Comparison of ENCODE assay signal across 14 cellular contexts in genomic region chr7:130875901-130876300, GRCh38.
DNase-seq lines count a peak whose midpoint lies in the region; ATAC-seq and TF ChIP-seq lines count a peak whose summit lies in the region.
"Had no signal": no experiment of that assay in that cellular context is flagged by ENCODE, and none has a peak within 500 bp of the region (broad histone marks: within the 10 kb centered on the region; RNA-seq: fewer than 3 reads in every experiment).

No MANE protein-coding gene starts in this region.

- H3K14ac ChIP-seq in H9 (ENCODE audit: insufficient read depth, low read length): no peak overlapping the region
- H3K14ac ChIP-seq in mesenchymal stem cell (ENCODE audit: low read length in 2 of 2): no peak overlapping the region

- no peaks in the 10 kb centered on the region for H3K79me2 ChIP-seq in H9 (ENCODE audit: insufficient read depth, low read length)

- H3K4me2 ChIP-seq in H9 (ENCODE audit: insufficient read depth, insufficient read length, low read length) (no peak overlapping the region), mesenchymal stem cell (ENCODE audit: low read length, poor library complexity, severe bottlenecking) (no peak overlapping the region)
- H3K4me2 ChIP-seq: KMS-11 had no signal

- no peak overlapping the region for H2AFZ ChIP-seq in H9 (ENCODE audit: low read length)
- no peak overlapping the region for H2AFZ ChIP-seq in mesenchymal stem cell (ENCODE audit: low read depth, low read length)

- H3K9me3 Mint-ChIP-seq in CD4-positive, alpha-beta memory T cell: peaks cover 0 to 5% (median 0%) of the 10 kb centered on the region in 8 donors
- H3K9me3 Mint-ChIP-seq in H9: no peaks in the 10 kb centered on the region
- H3K9me3 Mint-ChIP-seq in activated naive CD8-positive, alpha-beta T cell (ENCODE audit: low read depth): no peaks in the 10 kb centered on the region
- H3K9me3 Mint-ChIP-seq: dendritic cell treated with granulocyte-macrophage colony-stimulating factor and Interleukin-4, amounts not matched to agents 40 ng/mL and 50 ng/mL, for 4 days had no signal

- no peak overlapping the region for H4K91ac ChIP-seq in H9 (ENCODE audit: insufficient read length, low read depth, low read length)
- H4K91ac ChIP-seq in mesenchymal stem cell (ENCODE audit: low read length): no peak overlapping the region

- no CpG with 5 or more reads among the region's 5 CpGs for WGBS in H9 (ENCODE audit: extremely low coverage, insufficient read length, low lambda C conversion rate)
- WGBS in mesenchymal stem cell: 70% methylated on average over 5 of the region's 5 CpGs
- WGBS in upper lobe of left lung, 2 donors: 81 to 91% methylated on average over 5 of the region's 5 CpGs

- no peak overlapping the region for H3K23ac ChIP-seq in H9 (ENCODE audit: insufficient read length, low read depth, low read length)
- no peak overlapping the region for H3K23ac ChIP-seq in mesenchymal stem cell (ENCODE audit: low read length in 2 of 2)

- no peak for TF ChIP-seq CTCF in H9 (conservative IDR thresholded peaks at IDR 0.05)
- TF ChIP-seq CTCF in upper lobe of left lung (IDR thresholded peaks at IDR 0.05): no peak

- H2BK15ac ChIP-seq in H9 (ENCODE audit: low read depth, low read length): no peak overlapping the region
- no peak overlapping the region for H2BK15ac ChIP-seq in mesenchymal stem cell (ENCODE audit: low read depth, poor library complexity, severe bottlenecking)

- H4K20me1 ChIP-seq in H9 (ENCODE audit: control insufficient read depth, insufficient read depth, insufficient read length): peaks cover 2% of the 10 kb centered on the region

- no peak overlapping the region for H2BK12ac ChIP-seq in H9 (ENCODE audit: insufficient read length, low read depth, low read length)
- no peak overlapping the region for H2BK12ac ChIP-seq in mesenchymal stem cell (ENCODE audit: low read length in 2 of 2)

- H3K36me3 Mint-ChIP-seq in CD4-positive, alpha-beta memory T cell: peaks cover 56 to 84% of the 10 kb centered on the region in 2 donors
- no peaks in the 10 kb centered on the region for H3K36me3 Mint-ChIP-seq in H9 (ENCODE audit: insufficient read depth in 1 of 3, low read depth in 3 of 3)
- peaks cover 29% of the 10 kb centered on the region for H3K36me3 Mint-ChIP-seq in activated naive CD8-positive, alpha-beta T cell

- no peaks in the 10 kb centered on the region for H3K79me1 ChIP-seq in H9 (ENCODE audit: insufficient read depth, low read depth, low read length, poor library complexity, severe bottlenecking)
- H3K79me1 ChIP-seq in mesenchymal stem cell (replicated peaks; ENCODE audit: low read length, poor library complexity, severe bottlenecking): peaks cover 3% of the 10 kb centered on the region

- DNase-seq in CD4-positive, alpha-beta memory T cell: no peak
- no peak for DNase-seq in H9
- DNase-seq in mesenchymal stem cell: no peak
- no peak for DNase-seq in upper lobe of left lung
- no peak for DNase-seq in epidermal melanocyte (ENCODE audit: insufficient read length, low spot score)
- DNase-seq in NCI-H1105 (lab: John Stamatoyannopoulos, UW): no peak
- DNase-seq: NCI-H226 had no signal

- no peak overlapping the region for H2AK5ac ChIP-seq in H9 (ENCODE audit: insufficient read length, low read length)
- peak overlapping the region; percentile 18 for H2AK5ac ChIP-seq in mesenchymal stem cell (ENCODE audit: low read length, severe bottlenecking)

- H2BK5ac ChIP-seq in H9 (ENCODE audit: insufficient read length, low read length) (no peak overlapping the region), mesenchymal stem cell (ENCODE audit: low read depth, low read length, poor library complexity, severe bottlenecking) (no peak overlapping the region)

- CTCF ChIA-PET in CD4-positive, alpha-beta memory T cell (lab: Charles Lee; ENCODE audit: partially characterized antibody): interaction anchor here (0.8 to 2.0 kb wide), 6 partner anchors 10 to 164 kb away, joined by 3 to 10 read pairs (median 4); no protein-coding TSS in a partner anchor

- no peaks in the 10 kb centered on the region for H3K27me3 ChIP-seq in CD4-positive, alpha-beta memory T cell (ENCODE audit: insufficient read depth, low read length)
- H3K27me3 ChIP-seq in H9 (ENCODE audit: insufficient read depth, low read length): no peaks in the 10 kb centered on the region
- no peaks in the 10 kb centered on the region for H3K27me3 ChIP-seq in mesenchymal stem cell (ENCODE audit: control insufficient read depth in 1 of 2, insufficient read depth in 1 of 2, low read length in 2 of 2)
- H3K27me3 ChIP-seq in upper lobe of left lung: no peaks in the 10 kb centered on the region

- no peak overlapping the region for H4K5ac ChIP-seq in H9 (ENCODE audit: insufficient read length, low read depth, low read length)

- H3K27ac ChIP-seq in CD4-positive, alpha-beta memory T cell (ENCODE audit: low read depth, low read length): no peak overlapping the region
- no peak overlapping the region for H3K27ac ChIP-seq in H9 (ENCODE audit: insufficient read length, low read depth, low read length)
- H3K27ac ChIP-seq in mesenchymal stem cell (ENCODE audit: low read length, poor library complexity, severe bottlenecking): peak overlapping the region; percentile 62
- peak overlapping the region in 1 of 4 donors; percentile 36 for H3K27ac ChIP-seq in upper lobe of left lung
- H3K27ac ChIP-seq: C4-2B, HL-60, KMS-11 had no signal

- peak overlapping the region in 5 of 7 donors; percentile 24 to 84 (median 67) for H3K27ac Mint-ChIP-seq in CD4-positive, alpha-beta memory T cell
- H3K27ac Mint-ChIP-seq in H9: peak overlapping the region in 2 of 3 experiments; percentile 76 to 83; a peak in 3 of 7 replicates
- peak overlapping the region; percentile 82 for H3K27ac Mint-ChIP-seq in activated naive CD8-positive, alpha-beta T cell
- H3K27ac Mint-ChIP-seq: dendritic cell treated with granulocyte-macrophage colony-stimulating factor and Interleukin-4, amounts not matched to agents 40 ng/mL and 50 ng/mL, for 4 days; progenitor cell of endocrine pancreas had no signal

- intact Hi-C loops in CD4-positive, alpha-beta memory T cell (cut with micrococcal nuclease): no loop called here

- H3K36me3 ChIP-seq in CD4-positive, alpha-beta memory T cell (ENCODE audit: insufficient read depth, low read length): peaks cover 55% of the 10 kb centered on the region
- H3K36me3 ChIP-seq in mesenchymal stem cell (ENCODE audit: control insufficient read depth in 1 of 2, insufficient read depth in 2 of 2, low read depth in 1 of 2, low read length in 2 of 2) (peaks cover 35 to 92% of the 10 kb centered on the region in 2 experiments), upper lobe of left lung (peaks cover 13 to 90% (median 38%) of the 10 kb centered on the region in 4 donors)

- H3K4me3 Mint-ChIP-seq in CD4-positive, alpha-beta memory T cell: peak overlapping the region in 1 of 8 donors; percentile 17
- H3K4me3 Mint-ChIP-seq in H9: no peak overlapping the region
- H3K4me3 Mint-ChIP-seq in activated naive CD8-positive, alpha-beta T cell: no peak overlapping the region
- H3K4me3 Mint-ChIP-seq: dendritic cell treated with granulocyte-macrophage colony-stimulating factor and Interleukin-4, amounts not matched to agents 40 ng/mL and 50 ng/mL, for 4 days had no signal

- no peak for ATAC-seq in upper lobe of left lung (ENCODE audit: low FRiP score in 2 of 2)
- no peak for ATAC-seq in HG03159 (IDR thresholded peaks at IDR 0.05; ENCODE audit: unreplicated experiment)

- no peak overlapping the region for H3K18ac ChIP-seq in H9 (ENCODE audit: insufficient read length, low read depth, low read length)
- no peak overlapping the region for H3K18ac ChIP-seq in mesenchymal stem cell (ENCODE audit: low read depth in 1 of 2, low read length in 2 of 2)

- no peak overlapping the region for H4K8ac ChIP-seq in H9 (replicated peaks; ENCODE audit: insufficient read length, low read depth, low read length)
- H4K8ac ChIP-seq in mesenchymal stem cell (ENCODE audit: low read length): no peak overlapping the region

- POLR2A ChIA-PET in CD4-positive, alpha-beta memory T cell (lab: Charles Lee; ENCODE audit: partially characterized antibody): no interaction called here

- H3K4me1 Mint-ChIP-seq in CD4-positive, alpha-beta memory T cell: peaks cover 29 to 61% (median 42%) of the 10 kb centered on the region in 4 donors
- peaks cover 23 to 24% of the 10 kb centered on the region in 2 experiments for H3K4me1 Mint-ChIP-seq in H9
- H3K4me1 Mint-ChIP-seq in activated naive CD8-positive, alpha-beta T cell (ENCODE audit: low read depth): peaks cover 55% of the 10 kb centered on the region

- no peak for TF ChIP-seq EP300 in upper lobe of left lung (IDR thresholded peaks at IDR 0.05)

- H3K9me3 ChIP-seq in CD4-positive, alpha-beta memory T cell (ENCODE audit: control insufficient read depth in 1 of 2, low read length in 2 of 2): no peaks in the 10 kb centered on the region
- H3K9me3 ChIP-seq in H9 (ENCODE audit: control insufficient read depth, low read depth, low read length): no peaks in the 10 kb centered on the region
- H3K9me3 ChIP-seq in mesenchymal stem cell (ENCODE audit: control insufficient read depth, low read length): no peaks in the 10 kb centered on the region
- H3K9me3 ChIP-seq in upper lobe of left lung: no peaks in the 10 kb centered on the region

- H3K4me3 ChIP-seq in CD4-positive, alpha-beta memory T cell (ENCODE audit: low read length in 2 of 2): no peak overlapping the region
- H3K4me3 ChIP-seq in mesenchymal stem cell (ENCODE audit: insufficient read depth in 1 of 2, low read depth in 1 of 2, low read length in 2 of 2) (no peak overlapping the region), upper lobe of left lung (no peak overlapping the region)

- no peaks in the 10 kb centered on the region for H3K27me3 Mint-ChIP-seq in CD4-positive, alpha-beta memory T cell
- H3K27me3 Mint-ChIP-seq in H9 (ENCODE audit: low read depth): no peaks in the 10 kb centered on the region
- H3K27me3 Mint-ChIP-seq in activated naive CD8-positive, alpha-beta T cell: no peaks in the 10 kb centered on the region
- H3K27me3 Mint-ChIP-seq: dendritic cell treated with granulocyte-macrophage colony-stimulating factor and Interleukin-4, amounts not matched to agents 40 ng/mL and 50 ng/mL, for 4 days; progenitor cell of endocrine pancreas had no signal

- H3K9ac ChIP-seq in H9 (ENCODE audit: extremely low read depth, insufficient read length, low read length) (no peak overlapping the region), mesenchymal stem cell (ENCODE audit: low read length) (peak overlapping the region; percentile 60)
- H3K9ac ChIP-seq: KMS-11 had no signal

- H3K4ac ChIP-seq in H9 (ENCODE audit: low read depth, low read length): no peak overlapping the region
- H3K4ac ChIP-seq in mesenchymal stem cell (ENCODE audit: low read depth in 1 of 2, low read length in 2 of 2): no peak overlapping the region

- no peak overlapping the region for H3K56ac ChIP-seq in H9 (ENCODE audit: insufficient read length, low read depth, low read length)

- no peak for TF ChIP-seq POLR2A in upper lobe of left lung (IDR thresholded peaks at IDR 0.05)

- H3K4me1 ChIP-seq in CD4-positive, alpha-beta memory T cell (ENCODE audit: insufficient read depth, low read length): peaks cover 15% of the 10 kb centered on the region
- H3K4me1 ChIP-seq in H9 (ENCODE audit: insufficient read depth, low read length) (peaks cover 6% of the 10 kb centered on the region), mesenchymal stem cell (ENCODE audit: control insufficient read depth, insufficient read depth, low read depth, low read length) (peaks cover 24% of the 10 kb centered on the region), upper lobe of left lung (peaks cover under 1 to 44% (median 20%) of the 10 kb centered on the region in 4 donors)

- no peak overlapping the region for H2BK20ac ChIP-seq in H9 (ENCODE audit: low read depth, low read length, poor library complexity, severe bottlenecking)

- no peak overlapping the region for H3T11ph ChIP-seq in H9 (ENCODE audit: low read length)

- no peaks in the 10 kb centered on the region for H3K23me2 ChIP-seq in H9 (ENCODE audit: insufficient read length, low read depth, low read length, poor library complexity, severe bottlenecking)

- no peak overlapping the region for H2BK120ac ChIP-seq in H9 (ENCODE audit: low read depth, low read length, poor library complexity, severe bottlenecking)
- H2BK120ac ChIP-seq in mesenchymal stem cell (ENCODE audit: low read depth, low read length): no peak overlapping the region
